8 cellular contexts compared by ENCODE assay signal in genomic region chr2:177906041-177906718, GRCh38.
DNase-seq lines count a peak whose midpoint lies in the region; ATAC-seq, FAIRE-seq and TF ChIP-seq lines count a peak whose summit lies in the region.

No MANE protein-coding gene starts in this region.

- CTCF ChIA-PET in A549 (lab: Yijun Ruan, JAX): interaction anchor here (0.7 to 1.5 kb wide), 13 partner anchors 9 to 108 kb away, joined by 3 to 10 read pairs (median 4); no protein-coding TSS in a partner anchor
- CTCF ChIA-PET in mammary epithelial cell (lab: Charles Lee; ENCODE audit: low non-redundant PET): interaction anchor here (0.5 kb wide), 1 partner anchor 24 kb away, joined by 6 read pairs; no protein-coding TSS in a partner anchor

- H3K4me1 ChIP-seq in A549 (no peaks in the 10 kb centered on the region), mammary epithelial cell (ENCODE audit: insufficient read depth, low read length) (peaks cover 12% of the 10 kb centered on the region), left lung (no peaks in the 10 kb centered on the region)

- no peak overlapping the region for H3K9ac ChIP-seq in mammary epithelial cell (ENCODE audit: insufficient read depth, low read length)

- in situ Hi-C loops in mammary epithelial cell (cut with MboI; ENCODE audit: low sequenced_read_pairs in 2 of 2): no loop called here

- FAIRE-seq in A549 (lab: Jason Lieb, UNC) (no peak), TTC549 (lab: Jason Lieb, UNC) (peak; percentile 28)

- DNase-seq in A549 (ENCODE audit: low read depth in 1 of 2, low spot score in 1 of 2): peak; percentile 38 to 75
- peak; percentile 54 for DNase-seq in NCI-H146 (lab: John Stamatoyannopoulos, UW)
- peak; percentile 45 for DNase-seq in mammary epithelial cell
- DNase-seq in left lung: peak; percentile 36 to 76
- DNase-seq in stimulated activated CD4-positive, alpha-beta T cell treated with anti-CD3 and anti-CD28 coated beads, TNF-alpha, amount 100 ng/mL, for 4 hours (ENCODE audit: low read depth in 3 of 3): peak; percentile 3 to 17 (median 14)

- no peak for TF ChIP-seq POLR2A in A549 (IDR thresholded peaks at IDR 0.05; ENCODE audit: low read length)
- no peak for TF ChIP-seq POLR2A in GM18505 (IDR thresholded peaks at IDR 0.05; ENCODE audit: borderline replicate concordance, extremely low read depth, insufficient read depth, insufficient read length)

- TF ChIP-seq EP300 in A549 (IDR thresholded peaks at IDR 0.05): no peak

- no peaks in the 10 kb centered on the region for H3K79me2 ChIP-seq in mammary epithelial cell (ENCODE audit: insufficient read depth, low read length)

- H3K27me3 ChIP-seq in mammary epithelial cell (ENCODE audit: insufficient read depth, low read length): no peaks in the 10 kb centered on the region
- H3K27me3 ChIP-seq in left lung: no peaks in the 10 kb centered on the region

- POLR2A ChIA-PET in A549 (lab: Yijun Ruan, JAX): no interaction called here

- H2AFZ ChIP-seq in mammary epithelial cell (ENCODE audit: low read depth, low read length): peak overlapping the region; percentile 73

- H4K20me1 ChIP-seq in mammary epithelial cell (ENCODE audit: insufficient read depth, low read length): no peaks in the 10 kb centered on the region

- H3K36me3 ChIP-seq in mammary epithelial cell (ENCODE audit: insufficient read depth, low read length) (no peaks in the 10 kb centered on the region), left lung (no peaks in the 10 kb centered on the region)

- peak; percentile 98 to 99 for ATAC-seq in A549
- ATAC-seq in GM18505 (IDR thresholded peaks at IDR 0.05; ENCODE audit: unreplicated experiment): peak; percentile 85
- ATAC-seq in HG02885 (IDR thresholded peaks at IDR 0.05; ENCODE audit: poor library complexity, unreplicated experiment): peak; percentile 91
- ATAC-seq in left lung: peak; percentile 96

- H3K27ac ChIP-seq in A549: peak overlapping the region; percentile 25 to 39; a peak in 2 of 6 replicates
- no peak overlapping the region for H3K27ac ChIP-seq in mammary epithelial cell (ENCODE audit: insufficient read depth, low read depth, low read length)
- H3K27ac ChIP-seq in left lung: no peak overlapping the region

- BruUV-seq in mammary epithelial cell (replicated peaks; lab: Mats Ljungman, UMichigan): no TSS peak

- H3K9me3 ChIP-seq in A549: no peaks in the 10 kb centered on the region
- no peaks in the 10 kb centered on the region for H3K9me3 ChIP-seq in mammary epithelial cell (replicated peaks; ENCODE audit: insufficient read depth, low read length)
- H3K9me3 ChIP-seq in left lung: no peaks in the 10 kb centered on the region

- TF ChIP-seq RAD21 in A549 (conservative IDR thresholded peaks at IDR 0.05 in 1 of 2, IDR thresholded peaks at IDR 0.05 in 1 of 2): peak; percentile 55 to 61; a peak in 4 of 5 replicates

- H3K4me2 ChIP-seq in A549: peak overlapping the region; percentile 79
- H3K4me2 ChIP-seq in mammary epithelial cell (ENCODE audit: insufficient read depth, low read depth, low read length): peak overlapping the region; percentile 37

- peak overlapping the region; percentile 30 for H3K4me3 ChIP-seq in A549
- no peak overlapping the region for H3K4me3 ChIP-seq in mammary epithelial cell (replicated peaks in 1 of 3; ENCODE audit: insufficient read depth in 1 of 3, low read depth in 2 of 3, low read length in 3 of 3)
- H3K4me3 ChIP-seq in left lung: no peak overlapping the region

- intact Hi-C loops in mammary epithelial cell (cut with micrococcal nuclease) (loop anchor here (5.0 kb wide), 1 partner anchor 76 kb away; no protein-coding TSS in a partner anchor), left lung (cut with DNase I) (no loop called here)

- dilution Hi-C loops in mammary epithelial cell (cut with HindIII; ENCODE audit: low sequenced_read_pairs): no loop called here

- TF ChIP-seq CTCF in A549 (IDR thresholded peaks at IDR 0.05) (peak; percentile 85), mammary epithelial cell (conservative IDR thresholded peaks at IDR 0.05 in 1 of 2, IDR thresholded peaks at IDR 0.05 in 1 of 2; ENCODE audit: extremely low read depth in 1 of 2, insufficient read depth in 1 of 2, low read depth in 1 of 2, low read length in 2 of 2) (peak; percentile 89 to 94), left lung (IDR thresholded peaks at IDR 0.05) (peak; percentile 70 to 80)

- WGBS in A549 (ENCODE audit: missing lambda C conversion rate): 7% methylated on average over 12 of the region's 12 CpGs
- 3% methylated on average over 12 of the region's 12 CpGs for WGBS in mammary epithelial cell (ENCODE audit: low coverage, missing lambda C conversion rate)

TF ChIP-seq in A549, 52 proteins besides CTCF, POLR2A, EP300 and RAD21:
- TF ChIP-seq MAZ (IDR thresholded peaks at IDR 0.05; ENCODE audit: borderline replicate concordance, low read depth, low read length) (no peak), JUN (IDR thresholded peaks at IDR 0.05) (no peak), RARB (CRISPR knock-in tag; IDR thresholded peaks at IDR 0.05) (no peak), ZC3H11A (IDR thresholded peaks at IDR 0.05) (no peak), RFX5 (IDR thresholded peaks at IDR 0.05) (no peak), TP53 (CRISPR knock-in tag; IDR thresholded peaks at IDR 0.05) (no peak), REST (IDR thresholded peaks at IDR 0.05) (no peak), MYC (IDR thresholded peaks at IDR 0.05; ENCODE audit: borderline replicate concordance, low read length) (0 out of 2 replicates have a peak, but pooled peaks have one; percentile 29), HDAC2 (IDR thresholded peaks at IDR 0.05) (no peak), CEBPB (IDR thresholded peaks at IDR 0.05) (no peak), SMC3 (IDR thresholded peaks at IDR 0.05) (peak; percentile 49), KDM5A (IDR thresholded peaks at IDR 0.05) (no peak), RCOR1 (IDR thresholded peaks at IDR 0.05; ENCODE audit: low read depth, low read length) (no peak), PBX3 (IDR thresholded peaks at IDR 0.05) (no peak), JUNB (IDR thresholded peaks at IDR 0.05) (no peak), HOXB5 (CRISPR knock-in tag; IDR thresholded peaks at IDR 0.05) (no peak), HES2 (IDR thresholded peaks at IDR 0.05) (no peak)

Comparison
In these comparisons a context has a peak if more than half of its experiments do, and no peak if none do; other contexts are left out.
1. H3K27ac ChIP-seq: peak in A549 (2 of 2); none in mammary epithelial cell (single experiment) and left lung (0 of 2).
2. Peak in every context shown above with its lines, with median percentiles within 50 percentile points of each other: ATAC-seq, DNase-seq and CTCF ChIP-seq.